ENCODE assay signal across 8 cellular contexts in the genomic region with DNA sequence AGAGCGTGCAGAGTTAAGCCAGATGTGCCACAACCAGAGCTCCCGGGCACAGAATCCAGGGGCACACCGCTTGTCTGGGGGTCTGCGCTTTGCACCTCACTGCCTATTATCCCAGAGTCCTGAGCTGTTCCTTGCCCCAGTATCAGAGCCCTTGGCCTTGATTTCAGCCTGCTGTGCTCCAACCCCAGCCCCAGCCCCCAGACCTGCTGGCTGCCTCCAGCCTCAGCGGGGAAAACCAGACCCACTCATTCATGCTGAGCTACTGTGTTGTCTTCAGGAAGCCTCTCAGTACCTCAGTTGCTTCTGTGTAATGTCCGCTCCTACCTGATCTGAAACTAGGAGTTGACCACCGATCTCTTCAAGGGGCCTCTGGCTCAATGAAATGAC. TPM values are rescaled to one million over a fixed set of nuclear protein-coding genes. Genes with fewer than 3 reads are reported as not detected.
DNase-seq lines count a peak whose midpoint lies in the region; ATAC-seq, FAIRE-seq and TF ChIP-seq lines count a peak whose summit lies in the region.

No MANE protein-coding gene starts in this region.

- H3K27ac ChIP-seq in A549: peak overlapping the region in 1 of 2 experiments; percentile 93; a peak in 3 of 6 replicates

- POLR2A ChIA-PET in A549 (lab: Yijun Ruan, JAX): interaction anchor here (0.8 kb wide), 1 partner anchor 8 kb away, joined by 3 read pairs; no protein-coding TSS in a partner anchor

- no peak for TF ChIP-seq POLR2A in A549 (IDR thresholded peaks at IDR 0.05; ENCODE audit: low read length)

- FAIRE-seq in A549 (lab: Jason Lieb, UNC): no peak
- FAIRE-seq in HTR-8/SVneo (lab: Jason Lieb, UNC): no peak

- no peak for TF ChIP-seq RAD21 in A549 (conservative IDR thresholded peaks at IDR 0.05 in 1 of 2, IDR thresholded peaks at IDR 0.05 in 1 of 2)

- no peak for TF ChIP-seq CTCF in A549 (IDR thresholded peaks at IDR 0.05)

- H3K4me3 ChIP-seq in A549: peak overlapping the region; percentile 63
- peak overlapping the region; percentile 61 for H3K4me3 ChIP-seq in iPS-18c (ENCODE audit: insufficient read depth, low read depth, low read length)

- H3K9me3 ChIP-seq in A549: no peaks in the 10 kb centered on the region
- H3K9me3 ChIP-seq in iPS-18c (ENCODE audit: control insufficient read depth, insufficient read depth, low read length): no peaks in the 10 kb centered on the region

- WGBS in A549 (ENCODE audit: missing lambda C conversion rate): 88% methylated on average over 7 of the region's 7 CpGs

- no peak for DNase-seq in A549 (ENCODE audit: low read depth in 1 of 2, low spot score in 1 of 2)
- peak; percentile 29 to 32 for DNase-seq in activated CD4-positive, alpha-beta T cell treated with anti-CD3 and anti-CD28 coated beads, Interleukin-2, amount 50 U/mL, for 48 hours
- DNase-seq in HTR-8/SVneo (ENCODE audit: insufficient read length, low spot score): no peak
- no peak for DNase-seq in SIG-M5 treated with dmso at 0.1 percent for 504 hours (lab: John Stamatoyannopoulos, UW; ENCODE audit: unreplicated experiment)
- no peak for DNase-seq in stimulated activated CD4-positive, alpha-beta T cell treated with anti-CD3 and anti-CD28 coated beads, Interleukin-12 subunit alpha, Interleukin-12 subunit beta, amount 100 ng/mL, for 4 hours
- no peak for DNase-seq in COLO668 (lab: John Stamatoyannopoulos, UW; ENCODE audit: unreplicated experiment)

- no peak for ATAC-seq in A549
- peak; percentile 28 for ATAC-seq in GM21529 (IDR thresholded peaks at IDR 0.05; ENCODE audit: unreplicated experiment)

- H3K4me2 ChIP-seq in A549: peak overlapping the region; percentile 87

- peaks cover 20% of the 10 kb centered on the region for H3K4me1 ChIP-seq in A549

- CTCF ChIA-PET in A549 (lab: Yijun Ruan, JAX): interaction anchor here (1.2 to 5.8 kb wide), 7 partner anchors 9 to 511 kb away, joined by 5 to 73 read pairs (median 11); no protein-coding TSS in a partner anchor

- no peak for TF ChIP-seq EP300 in A549 (IDR thresholded peaks at IDR 0.05)

TF ChIP-seq in A549, 52 proteins besides CTCF, POLR2A, EP300 and RAD21:
- TF ChIP-seq NR3C1 (IDR thresholded peaks at IDR 0.05) (no peak), CEBPB (IDR thresholded peaks at IDR 0.05) (no peak), JUN (IDR thresholded peaks at IDR 0.05) (no peak), PHF8 (IDR thresholded peaks at IDR 0.05; ENCODE audit: borderline replicate concordance, low read depth) (no peak), MAZ (IDR thresholded peaks at IDR 0.05; ENCODE audit: borderline replicate concordance, low read depth, low read length) (no peak), EHMT2 (IDR thresholded peaks at IDR 0.05; ENCODE audit: low read depth) (no peak), HOXB13 (CRISPR knock-in tag; IDR thresholded peaks at IDR 0.05; ENCODE audit: low read depth) (no peak), ZNF302 (CRISPR knock-in tag; IDR thresholded peaks at IDR 0.05) (no peak), ZSCAN20 (CRISPR knock-in tag; IDR thresholded peaks at IDR 0.05) (no peak), TP53 (CRISPR knock-in tag; IDR thresholded peaks at IDR 0.05) (no peak)
- TF ChIP-seq, protein P1, sequence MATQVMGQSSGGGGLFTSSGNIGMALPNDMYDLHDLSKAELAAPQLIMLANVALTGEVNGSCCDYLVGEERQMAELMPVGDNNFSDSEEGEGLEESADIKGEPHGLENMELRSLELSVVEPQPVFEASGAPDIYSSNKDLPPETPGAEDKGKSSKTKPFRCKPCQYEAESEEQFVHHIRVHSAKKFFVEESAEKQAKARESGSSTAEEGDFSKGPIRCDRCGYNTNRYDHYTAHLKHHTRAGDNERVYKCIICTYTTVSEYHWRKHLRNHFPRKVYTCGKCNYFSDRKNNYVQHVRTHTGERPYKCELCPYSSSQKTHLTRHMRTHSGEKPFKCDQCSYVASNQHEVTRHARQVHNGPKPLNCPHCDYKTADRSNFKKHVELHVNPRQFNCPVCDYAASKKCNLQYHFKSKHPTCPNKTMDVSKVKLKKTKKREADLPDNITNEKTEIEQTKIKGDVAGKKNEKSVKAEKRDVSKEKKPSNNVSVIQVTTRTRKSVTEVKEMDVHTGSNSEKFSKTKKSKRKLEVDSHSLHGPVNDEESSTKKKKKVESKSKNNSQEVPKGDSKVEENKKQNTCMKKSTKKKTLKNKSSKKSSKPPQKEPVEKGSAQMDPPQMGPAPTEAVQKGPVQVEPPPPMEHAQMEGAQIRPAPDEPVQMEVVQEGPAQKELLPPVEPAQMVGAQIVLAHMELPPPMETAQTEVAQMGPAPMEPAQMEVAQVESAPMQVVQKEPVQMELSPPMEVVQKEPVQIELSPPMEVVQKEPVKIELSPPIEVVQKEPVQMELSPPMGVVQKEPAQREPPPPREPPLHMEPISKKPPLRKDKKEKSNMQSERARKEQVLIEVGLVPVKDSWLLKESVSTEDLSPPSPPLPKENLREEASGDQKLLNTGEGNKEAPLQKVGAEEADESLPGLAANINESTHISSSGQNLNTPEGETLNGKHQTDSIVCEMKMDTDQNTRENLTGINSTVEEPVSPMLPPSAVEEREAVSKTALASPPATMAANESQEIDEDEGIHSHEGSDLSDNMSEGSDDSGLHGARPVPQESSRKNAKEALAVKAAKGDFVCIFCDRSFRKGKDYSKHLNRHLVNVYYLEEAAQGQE (IDR thresholded peaks at IDR 0.05): no peak

RNA-seq across cellular contexts. Expression of a gene that starts 1.1 kb away (rescaled TPM):
- polyA plus RNA-seq in A549 (2011; rRNA removed) (6.3 and 6.4 TPM in 2 replicates), A549 (2017; fragmentation: RNase III; extraction: RNeasy Plus Mini Kit Qiagen cat#74134 plus additional on column Dnase treatment) (6.3 to 7.2 TPM (median 6.8 TPM) in 3 replicates)
- polyA plus RNA-seq in A549 (2012; cell fraction: cytosol; rRNA removed): 8.7 and 9.4 TPM in 2 replicates
- polyA plus RNA-seq in A549 (2012; cell fraction: nucleus; rRNA removed): 13.6 and 15.4 TPM in 2 replicates
- polyA minus RNA-seq in A549 (2011; rRNA and poly(A)+ RNA removed): 10.5 and 11.4 TPM in 2 replicates

RNA-seq across cellular contexts. Expression of a gene that starts 35.9 kb away (rescaled TPM):
- 2.0 and 2.2 TPM in 2 replicates for polyA plus RNA-seq in A549 (2011; rRNA removed)
- 0.82 and 1.0 TPM in 2 replicates for polyA plus RNA-seq in A549 (2012; cell fraction: cytosol; rRNA removed)
- 1.1 and 1.2 TPM in 2 replicates for polyA plus RNA-seq in A549 (2012; cell fraction: nucleus; rRNA removed)
- 1.4 to 2.2 TPM (median 1.9 TPM) in 3 replicates for polyA plus RNA-seq in A549 (2017; fragmentation: RNase III; extraction: RNeasy Plus Mini Kit Qiagen cat#74134 plus additional on column Dnase treatment)
- polyA minus RNA-seq in A549 (2011; rRNA and poly(A)+ RNA removed): 4.7 and 6.6 TPM in 2 replicates

Comparison
In these comparisons a context has a peak if more than half of its experiments do, and no peak if none do; other contexts are left out.
1. DNase-seq: peak in activated CD4-positive, alpha-beta T cell treated with anti-CD3 and anti-CD28 coated beads, Interleukin-2, amount 50 U/mL, for 48 hours (2 of 2); none in A549 (0 of 2), HTR-8/SVneo (single experiment), SIG-M5 treated with dmso at 0.1 percent for 504 hours (single experiment), stimulated activated CD4-positive, alpha-beta T cell treated with anti-CD3 and anti-CD28 coated beads, Interleukin-12 subunit alpha, Interleukin-12 subunit beta, amount 100 ng/mL, for 4 hours (single experiment) and COLO668 (single experiment).